Comparison of ENCODE assay signal across 8 cellular contexts in genomic region chr2:25279091-25279651, GRCh38.
DNase-seq lines count a peak whose midpoint lies in the region; ATAC-seq and TF ChIP-seq lines count a peak whose summit lies in the region.

No MANE protein-coding gene starts in this region.

- POLR2A ChIA-PET in A673 (lab: Charles Lee; ENCODE audit: low non-redundant PET) = no interaction called here

- TF ChIP-seq POLR2A in Peyer's patch (IDR thresholded peaks at IDR 0.05) (no peak), esophagus muscularis mucosa (IDR thresholded peaks at IDR 0.05; ENCODE audit: low read depth) (no peak)

- CTCF ChIA-PET in A673 (lab: Charles Lee) = no interaction called here

- H3K36me3 ChIP-seq in A673 (ENCODE audit: insufficient read depth, low read length, poor library complexity, severe bottlenecking) (peaks cover 24% of the 10 kb centered on the region), Peyer's patch (peaks cover 0 to 10% (median 0%) of the 10 kb centered on the region in 3 donors), esophagus muscularis mucosa (peaks cover 7 to 42% (median 30%) of the 10 kb centered on the region in 4 donors)

- TF ChIP-seq EP300 in esophagus muscularis mucosa (IDR thresholded peaks at IDR 0.05) = no peak

- H3K27ac ChIP-seq in A673 (ENCODE audit: low read depth, low read length, poor library complexity, severe bottlenecking) (peak overlapping the region; percentile 61), Peyer's patch (peak overlapping the region in 3 of 4 donors; percentile 25 to 90 (median 57)), esophagus muscularis mucosa (replicated peaks in 1 of 4) (peak overlapping the region; percentile 80 to 87 (median 84))

- H3K27me3 ChIP-seq in A673 (replicated peaks; ENCODE audit: insufficient read depth, low read depth, low read length, poor library complexity) (no peaks in the 10 kb centered on the region), Peyer's patch (no peaks in the 10 kb centered on the region), esophagus muscularis mucosa (no peaks in the 10 kb centered on the region)

- 34% methylated on average over 12 of the region's 12 CpGs for WGBS in esophagus muscularis mucosa

- H3K4me1 ChIP-seq in A673 (ENCODE audit: insufficient read depth, low read length, poor library complexity, severe bottlenecking) (peaks cover 22% of the 10 kb centered on the region), Peyer's patch (peaks cover 0 to 48% (median 29%) of the 10 kb centered on the region in 4 donors), esophagus muscularis mucosa (peaks cover 48 to 78% (median 68%) of the 10 kb centered on the region in 4 donors)

- no peak overlapping the region for H3K4me3 ChIP-seq in A673 (ENCODE audit: low read depth, low read length, poor library complexity, severe bottlenecking)
- H3K4me3 ChIP-seq in Peyer's patch = no peak overlapping the region
- no peak overlapping the region for H3K4me3 ChIP-seq in esophagus muscularis mucosa

- H3K9me3 ChIP-seq in A673 (ENCODE audit: low read depth, low read length, poor library complexity, severe bottlenecking) = no peaks in the 10 kb centered on the region
- H3K9me3 ChIP-seq in Peyer's patch = no peaks in the 10 kb centered on the region
- no peaks in the 10 kb centered on the region for H3K9me3 ChIP-seq in esophagus muscularis mucosa

- intact Hi-C loops in A673 (cut with micrococcal nuclease; ENCODE audit: unreplicated experiment) = no loop called here
- intact Hi-C loops in esophagus muscularis mucosa (cut with DNase I) = loop anchor here (2.0 to 10.0 kb wide), 2 partner anchors 62 to 246 kb away; partner anchors contain the start of gene DNMT3A

- BruUV-seq in A673 (replicated peaks; lab: Mats Ljungman, UMichigan) = no TSS peak

- DNase-seq in A673 (ENCODE audit: low spot score) (no peak), Peyer's patch (peak in 2 of 3 donors; percentile 89 to 91), esophagus muscularis mucosa (ENCODE audit: extremely low spot score) (peak; percentile 96), pons (ENCODE audit: low spot score) (peak; percentile 90), cortex of kidney (lab: John Stamatoyannopoulos, UW) (no peak), activated gamma-delta T cell (lab: John Stamatoyannopoulos, UW) (no peak)

- no peak for TF ChIP-seq CTCF in A673 (conservative IDR thresholded peaks at IDR 0.05; ENCODE audit: low read depth, low read length)
- no peak for TF ChIP-seq CTCF in Peyer's patch (IDR thresholded peaks at IDR 0.05)
- TF ChIP-seq CTCF in esophagus muscularis mucosa (IDR thresholded peaks at IDR 0.05) = no peak

- ATAC-seq in GM18861 (IDR thresholded peaks at IDR 0.05; ENCODE audit: unreplicated experiment) (peak; percentile 75), HG03025 (IDR thresholded peaks at IDR 0.05; ENCODE audit: low FRiP score, unreplicated experiment) (peak; percentile 66)

Comparison
In these comparisons a context has a peak if more than half of its experiments do, and no peak if none do; other contexts are left out.
1. DNase-seq: peak in Peyer's patch (2 of 3), esophagus muscularis mucosa (single experiment) and pons (single experiment); none in A673 (single experiment), cortex of kidney (single experiment) and activated gamma-delta T cell (single experiment).
2. Peak in every context shown above with its lines, with median percentiles within 50 percentile points of each other: H3K27ac ChIP-seq.